16 cellular contexts compared by ENCODE assay signal in genomic region chr17:31452561-31453110, GRCh38.
"Had no signal": no experiment of that assay in that cellular context is flagged by ENCODE, and none has a peak within 500 bp of the region (broad histone marks: within the 10 kb centered on the region; RNA-seq: fewer than 3 reads in every experiment).

No MANE protein-coding gene starts in this region.

- H3K4me1 ChIP-seq: gastroesophageal sphincter, suprapubic skin had no signal

- H3K9me3 ChIP-seq: gastroesophageal sphincter, lower lobe of right lung, suprapubic skin had no signal

- H3K4me3 ChIP-seq: gastroesophageal sphincter, hepatocyte, lower lobe of right lung, suprapubic skin had no signal

- DNase-seq: activated CD4-positive, alpha-beta memory T cell treated with anti-CD3 and anti-CD28 coated beads for 36 hours; activated CD4-positive, alpha-beta T cell treated with anti-CD3 and anti-CD28 coated beads for 1 hour; activated gamma-delta T cell treated with Interleukin-2 at 50 U/mL for 16 hours; activated T-cell treated with anti-CD3 and anti-CD28 coated beads, Interleukin-2, amount 50 U/mL, for 4 hours; aorta; kidney glomerular epithelial cell; lower lobe of right lung; naive thymus-derived CD4-positive, alpha-beta T cell; occipital lobe; stimulated activated CD4-positive, alpha-beta T cell treated with anti-CD3 and anti-CD28 coated beads, Interleukin-4, amount 100 ng/mL, for 1 hour; stimulated activated CD8-positive, alpha-beta memory T cell treated with anti-CD3 and anti-CD28 coated beads, Interleukin-4, amount 100 ng/mL, for 48 hours; stimulated activated naive CD8-positive, alpha-beta T cell treated with anti-CD3 and anti-CD28 coated beads, Interleukin-15, Interleukin-2, amounts not matched to agents 100 U/mL and 50 U/mL, for 24 hours; SW 1271 had no signal

- H3K27me3 ChIP-seq: gastroesophageal sphincter, hepatocyte, suprapubic skin had no signal

- H3K27ac ChIP-seq: gastroesophageal sphincter, hepatocyte, lower lobe of right lung, suprapubic skin had no signal

- H3K36me3 ChIP-seq: gastroesophageal sphincter, lower lobe of right lung, suprapubic skin had no signal

- ATAC-seq: activated T-cell treated with anti-CD3 and anti-CD28 coated beads, Interleukin-2, amount 50 U/mL, for 4 hours; gastroesophageal sphincter; lower lobe of right lung; naive thymus-derived CD4-positive, alpha-beta T cell; stimulated activated naive CD8-positive, alpha-beta T cell treated with anti-CD3 and anti-CD28 coated beads, Interleukin-15, Interleukin-2, amounts not matched to agents 100 U/mL and 50 U/mL, for 24 hours had no signal
